ENCODE assay signal across 11 cellular contexts in genomic region chr5:90873033-90873517, GRCh38.
A peak's percentile ranks its signal among the peaks of the same experiment; 100 is the strongest.
DNase-seq lines count a peak whose midpoint lies in the region; ATAC-seq and TF ChIP-seq lines count a peak whose summit lies in the region.
"Had no signal": no experiment of that assay in that cellular context is flagged by ENCODE, and none has a peak within 500 bp of the region (broad histone marks: within the 10 kb centered on the region; RNA-seq: fewer than 3 reads in every experiment).

No MANE protein-coding gene starts in this region.

- H3K9me3 ChIP-seq in lower lobe of right lung (no peaks in the 10 kb centered on the region), upper lobe of right lung (no peaks in the 10 kb centered on the region), spleen (no peaks in the 10 kb centered on the region)
- H3K9me3 ChIP-seq: esophagus squamous epithelium had no signal

- H3K36me3 ChIP-seq in lower lobe of right lung: no peaks in the 10 kb centered on the region
- no peaks in the 10 kb centered on the region for H3K36me3 ChIP-seq in upper lobe of right lung
- H3K36me3 ChIP-seq in spleen: no peaks in the 10 kb centered on the region
- H3K36me3 ChIP-seq: esophagus squamous epithelium had no signal

- intact Hi-C loops in lower lobe of right lung (cut with DNase I) (no loop called here), upper lobe of right lung (cut with DNase I) (no loop called here), spleen (cut with DNase I; ENCODE audit: low total_unique reads) (no loop called here), left colon (cut with DNase I, micrococcal nuclease) (no loop called here)

- H3K4me1 ChIP-seq in lower lobe of right lung (peaks cover 23% of the 10 kb centered on the region), upper lobe of right lung (peaks cover 15% of the 10 kb centered on the region), spleen (peaks cover 0 to 13% (median 4%) of the 10 kb centered on the region in 6 donors)

- H3K27me3 ChIP-seq in lower lobe of right lung (ENCODE audit: low read depth) (no peaks in the 10 kb centered on the region), upper lobe of right lung (no peaks in the 10 kb centered on the region), spleen (replicated peaks in 1 of 7) (peaks cover 0 to 4% (median 0%) of the 10 kb centered on the region in 7 donors)
- H3K27me3 ChIP-seq: esophagus squamous epithelium had no signal

- peak; percentile 8 for DNase-seq in stimulated activated CD4-positive, alpha-beta T cell treated with anti-CD3 and anti-CD28 coated beads, Interleukin-1b, Interleukin-23, amount 100 ng/mL, for 48 hours
- DNase-seq in stimulated activated CD4-positive, alpha-beta T cell treated with anti-CD3 and anti-CD28 coated beads, Interleukin-4, amount 100 ng/mL, for 1 hour: no peak
- peak; percentile 16 for DNase-seq in activated naive CD4-positive, alpha-beta T cell treated with anti-CD3 and anti-CD28 coated beads, Interleukin-2, amount 50 U/mL, for 16 hours
- DNase-seq in lower lobe of right lung (no peak), upper lobe of right lung (no peak), spleen (no peak), epidermal melanocyte (ENCODE audit: insufficient read length, low spot score) (no peak), left colon (no peak)
- DNase-seq: esophagus squamous epithelium, mesendoderm, NCI-H1092 treated with DMSO at 0.1 percent for 48 hours had no signal

- ATAC-seq in lower lobe of right lung (peak; percentile 57 to 66), upper lobe of right lung (peak; percentile 70), left colon (no peak)

- 32 to 53% (median 42%) methylated on average over 3 of the region's 3 CpGs for WGBS in spleen, 5 donors

- TF ChIP-seq CTCF in lower lobe of right lung (IDR thresholded peaks at IDR 0.05): no peak
- no peak for TF ChIP-seq CTCF in upper lobe of right lung (IDR thresholded peaks at IDR 0.05)
- no peak for TF ChIP-seq CTCF in spleen (IDR thresholded peaks at IDR 0.05 in 8 of 11, conservative IDR thresholded peaks at IDR 0.05 in 3 of 11)

- TF ChIP-seq POLR2A in spleen (IDR thresholded peaks at IDR 0.05): no peak

- H3K4me3 ChIP-seq in lower lobe of right lung (no peak overlapping the region), upper lobe of right lung (no peak overlapping the region), spleen (no peak overlapping the region)
- H3K4me3 ChIP-seq: esophagus squamous epithelium had no signal

- H3K27ac ChIP-seq in lower lobe of right lung (no peak overlapping the region), upper lobe of right lung (no peak overlapping the region), spleen (no peak overlapping the region)
- H3K27ac ChIP-seq: esophagus squamous epithelium had no signal

Comparison
In these comparisons a context has a peak if more than half of its experiments do, and no peak if none do; other contexts are left out.
1. DNase-seq: peak in stimulated activated CD4-positive, alpha-beta T cell treated with anti-CD3 and anti-CD28 coated beads, Interleukin-1b, Interleukin-23, amount 100 ng/mL, for 48 hours (single experiment) and activated naive CD4-positive, alpha-beta T cell treated with anti-CD3 and anti-CD28 coated beads, Interleukin-2, amount 50 U/mL, for 16 hours (single experiment); none in stimulated activated CD4-positive, alpha-beta T cell treated with anti-CD3 and anti-CD28 coated beads, Interleukin-4, amount 100 ng/mL, for 1 hour (single experiment), lower lobe of right lung (single experiment), upper lobe of right lung (single experiment), spleen (single experiment), epidermal melanocyte (single experiment) and left colon (0 of 2).